Comparison of ENCODE assay signal across 10 cellular contexts in the genomic region with DNA sequence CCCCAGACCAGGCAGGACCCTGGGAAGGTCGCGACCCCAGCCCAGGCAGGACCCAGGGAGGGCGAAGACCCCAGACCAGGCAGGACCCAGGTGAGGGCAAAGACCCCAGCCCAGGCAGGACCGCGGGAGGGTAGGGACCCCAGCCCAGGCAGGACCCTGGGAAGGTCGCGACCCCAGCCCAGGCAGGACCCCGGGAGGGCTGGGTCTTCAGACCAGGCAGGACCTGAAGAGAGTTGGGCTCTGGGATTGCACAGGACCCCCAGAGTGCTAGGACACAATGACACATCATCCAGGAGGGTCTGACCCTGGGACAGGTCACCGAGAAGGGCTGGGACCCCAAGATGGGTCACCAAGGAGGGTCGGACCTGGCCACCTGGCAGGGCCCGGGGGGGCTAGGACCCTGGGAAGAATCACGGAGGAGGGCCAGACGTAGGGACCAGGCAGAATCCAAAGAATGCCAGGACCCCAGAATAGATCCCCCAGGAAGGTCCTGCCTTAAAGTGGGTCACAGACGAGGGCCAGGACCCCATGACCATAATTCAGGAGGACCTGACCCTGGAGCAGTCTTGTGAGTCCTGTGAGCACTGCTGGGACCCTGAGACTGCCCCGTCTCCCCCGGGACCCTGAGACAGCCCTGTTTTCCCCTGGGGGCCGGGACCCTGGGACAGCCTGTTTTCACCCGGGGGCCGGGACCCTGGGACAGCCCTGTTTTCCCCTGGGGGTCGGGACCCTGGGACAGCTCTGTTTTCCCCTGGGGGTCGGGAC. TPM values are rescaled to one million over a fixed set of nuclear protein-coding genes. Genes with fewer than 3 reads are reported as not detected.
DNase-seq lines count a peak whose midpoint lies in the region; ATAC-seq and TF ChIP-seq lines count a peak whose summit lies in the region.
"Had no signal": no experiment of that assay in that cellular context is flagged by ENCODE, and none has a peak within 500 bp of the region (broad histone marks: within the 10 kb centered on the region; RNA-seq: fewer than 3 reads in every experiment).

No MANE protein-coding gene starts in this region.

- H3K4me2 ChIP-seq in OCI-LY3 (ENCODE audit: low read length), result peak overlapping the region; percentile 76
- peak overlapping the region; percentile 85 for H3K4me2 ChIP-seq in osteoblast (ENCODE audit: insufficient read depth, low read length)

- 48 to 51% methylated on average over 17 to 21 of the region's 21 CpGs for WGBS in esophagus, 2 donors

- H3K27me3 ChIP-seq in BE2C (no peaks in the 10 kb centered on the region), OCI-LY3 (ENCODE audit: low read depth, low read length) (no peaks in the 10 kb centered on the region), esophagus (ENCODE audit: control insufficient read depth in 1 of 2, insufficient read depth in 2 of 2, low read length in 2 of 2) (no peaks in the 10 kb centered on the region), osteoblast (ENCODE audit: insufficient read depth, low read length) (no peaks in the 10 kb centered on the region)

- H3K9ac ChIP-seq in OCI-LY3 (ENCODE audit: low read length), result no peak overlapping the region

- H3K36me3 Mint-ChIP-seq in activated CD4-positive, alpha-beta memory T cell treated with anti-CD3 and anti-CD28 coated beads for 36 hours, result no peaks in the 10 kb centered on the region

- no peak for ATAC-seq in GM21528 (IDR thresholded peaks at IDR 0.05; ENCODE audit: low FRiP score, unreplicated experiment)
- ATAC-seq in left lobe of liver, result no peak
- ATAC-seq in HG03196 (IDR thresholded peaks at IDR 0.05; ENCODE audit: unreplicated experiment), result no peak
- ATAC-seq: activated CD8-positive, alpha-beta memory T cell treated with anti-CD3 and anti-CD28 coated beads, Interleukin-2, amount 10 ng/mL, durations not matched to agents 7 days and 5 days had no signal

- H3K4me3 ChIP-seq in BE2C (ENCODE audit: low read depth, low read length) (peak overlapping the region; percentile 87), OCI-LY3 (ENCODE audit: low read length) (peak overlapping the region; percentile 84; the same call in 1 of the 2 replicates), esophagus (ENCODE audit: low read depth in 1 of 2, low read length in 2 of 2) (peak overlapping the region; percentile 27 to 86), osteoblast (ENCODE audit: insufficient read depth, low read length) (peak overlapping the region; percentile 67)

- POLR2A ChIA-PET in activated CD4-positive, alpha-beta memory T cell treated with anti-CD3 and anti-CD28 coated beads for 36 hours (lab: Charles Lee), result no interaction called here

- H3K4me1 ChIP-seq in BE2C, result no peaks in the 10 kb centered on the region
- peaks cover 11% of the 10 kb centered on the region for H3K4me1 ChIP-seq in OCI-LY3 (ENCODE audit: low read length)
- peaks cover 10 to 16% of the 10 kb centered on the region in 2 donors for H3K4me1 ChIP-seq in esophagus (ENCODE audit: control insufficient read depth in 2 of 2, insufficient read depth in 2 of 2, low read length in 1 of 2)
- H3K4me1 ChIP-seq in osteoblast (ENCODE audit: insufficient read depth, low read length), result peaks cover 13% of the 10 kb centered on the region

- H2AFZ ChIP-seq in OCI-LY3 (ENCODE audit: low read depth, low read length) (no peak overlapping the region), osteoblast (ENCODE audit: low read length) (no peak overlapping the region)

- CTCF ChIA-PET in activated CD4-positive, alpha-beta memory T cell treated with anti-CD3 and anti-CD28 coated beads for 36 hours (lab: Charles Lee), result no interaction called here

- peaks cover 22% of the 10 kb centered on the region for H3K4me1 Mint-ChIP-seq in activated CD4-positive, alpha-beta memory T cell treated with anti-CD3 and anti-CD28 coated beads for 36 hours (ENCODE audit: low read depth)

- H3K4me3 Mint-ChIP-seq in activated CD4-positive, alpha-beta memory T cell treated with anti-CD3 and anti-CD28 coated beads for 36 hours, result no peak overlapping the region

- H3K36me3 ChIP-seq in BE2C (peaks cover 5% of the 10 kb centered on the region; the same call in 1 of the 2 replicates), OCI-LY3 (replicated peaks; ENCODE audit: low read depth, low read length) (peaks cover 29% of the 10 kb centered on the region), esophagus (ENCODE audit: control insufficient read depth in 2 of 2, insufficient read depth in 2 of 2, low read length in 1 of 2) (peaks cover 0 to 2% of the 10 kb centered on the region in 2 donors), osteoblast (ENCODE audit: insufficient read depth, low read length) (peaks cover 5% of the 10 kb centered on the region)

- H4K20me1 ChIP-seq in OCI-LY3 (ENCODE audit: insufficient read depth, low read length) (peaks cover 33% of the 10 kb centered on the region), osteoblast (ENCODE audit: insufficient read depth, low read length) (peaks cover 38% of the 10 kb centered on the region)

- H3K27me3 Mint-ChIP-seq in activated CD4-positive, alpha-beta memory T cell treated with anti-CD3 and anti-CD28 coated beads for 36 hours, result no peaks in the 10 kb centered on the region
- H3K27me3 Mint-ChIP-seq: activated CD8-positive, alpha-beta memory T cell treated with anti-CD3 and anti-CD28 coated beads, Interleukin-2, amount 10 ng/mL, durations not matched to agents 7 days and 5 days had no signal

- no peaks in the 10 kb centered on the region for H3K9me3 Mint-ChIP-seq in activated CD4-positive, alpha-beta memory T cell treated with anti-CD3 and anti-CD28 coated beads for 36 hours

- DNase-seq in BE2C (no peak), osteoblast (ENCODE audit: insufficient read length, low spot score, missing footprints) (no peak), left lobe of liver (ENCODE audit: low spot score) (no peak)
- DNase-seq in activated CD4-positive, alpha-beta memory T cell treated with anti-CD3 and anti-CD28 coated beads for 36 hours, result no peak
- DNase-seq: activated CD8-positive, alpha-beta memory T cell treated with anti-CD3 and anti-CD28 coated beads, Interleukin-2, amount 10 ng/mL, durations not matched to agents 7 days and 5 days; stimulated activated CD4-positive, alpha-beta T cell treated with anti-CD3 and anti-CD28 coated beads, Interleukin-15, amount 100 ng/mL, for 24 hours had no signal

- intact Hi-C loops in activated CD4-positive, alpha-beta memory T cell treated with anti-CD3 and anti-CD28 coated beads for 36 hours (cut with micrococcal nuclease), result no loop called here

- H3K9me3 ChIP-seq in BE2C (no peaks in the 10 kb centered on the region), OCI-LY3 (ENCODE audit: insufficient read depth, low read length) (no peaks in the 10 kb centered on the region), esophagus (ENCODE audit: control insufficient read depth in 2 of 2, insufficient read depth in 1 of 2, low read depth in 1 of 2, low read length in 1 of 2) (no peaks in the 10 kb centered on the region), osteoblast (ENCODE audit: low read depth, low read length) (no peaks in the 10 kb centered on the region)

- no peak overlapping the region for H3K27ac Mint-ChIP-seq in activated CD4-positive, alpha-beta memory T cell treated with anti-CD3 and anti-CD28 coated beads for 36 hours

- TF ChIP-seq CTCF in BE2C (IDR thresholded peaks at IDR 0.05; ENCODE audit: low read depth, low read length), result no peak
- TF ChIP-seq CTCF in OCI-LY3 (IDR thresholded peaks at IDR 0.05; ENCODE audit: low read depth, low read length), result no peak
- no peak for TF ChIP-seq CTCF in osteoblast (IDR thresholded peaks at IDR 0.05; ENCODE audit: extremely low read depth, low read depth, low read length)

- H3K27ac ChIP-seq in OCI-LY3 (ENCODE audit: low read length) (no peak overlapping the region), esophagus (ENCODE audit: low read depth in 2 of 2, low read length in 1 of 2) (peak overlapping the region in 1 of 2 donors; percentile 35), osteoblast (ENCODE audit: low read depth, low read length) (peak overlapping the region; percentile 41)

- H3K79me2 ChIP-seq in OCI-LY3 (ENCODE audit: low read length), result peaks cover 62% of the 10 kb centered on the region
- peaks cover 56% of the 10 kb centered on the region for H3K79me2 ChIP-seq in osteoblast (ENCODE audit: insufficient read depth, low read length)

RNA-seq across cellular contexts. Expression of gene PCGF3, which starts 1.4 kb away (rescaled TPM):
- 45.4 TPM for polyA plus RNA-seq in BE2C (2012; ENCODE audit: insufficient read depth, insufficient read length, low read depth)
- 10 to 100 TPM; 27.0 to 63.7 TPM for polyA plus RNA-seq in esophagus
- total RNA-seq in osteoblast, result 32.7 and 43.1 TPM in 2 replicates
- total RNA-seq in left lobe of liver, result 16.6 TPM
- total RNA-seq in activated CD4-positive, alpha-beta memory T cell treated with anti-CD3 and anti-CD28 coated beads for 36 hours, result 10 to 100 TPM; 27.8 to 29.3 TPM

RNA-seq across cellular contexts. Expression of gene SLC49A3, which starts 18.1 kb away (rescaled TPM):
- polyA plus RNA-seq in BE2C (2012; ENCODE audit: insufficient read depth, insufficient read length, low read depth), result 0.34 TPM
- 1 to 10 TPM; 3.8 to 7.2 TPM for polyA plus RNA-seq in esophagus
- total RNA-seq in osteoblast (11.6 and 13.6 TPM in 2 replicates), left lobe of liver (7.6 TPM)
- under 1 TPM in 1 of 2 experiments, not detected in 1; 0.19 TPM for total RNA-seq in activated CD4-positive, alpha-beta memory T cell treated with anti-CD3 and anti-CD28 coated beads for 36 hours

RNA-seq across cellular contexts. Expression of gene MYL5, which starts 32.7 kb away (rescaled TPM):
- polyA plus RNA-seq in BE2C (2012; ENCODE audit: insufficient read depth, insufficient read length, low read depth), result 10.4 TPM
- polyA plus RNA-seq in esophagus, result 10 to 100 TPM; 17.9 to 22.4 TPM
- total RNA-seq in osteoblast (17.7 and 22.8 TPM in 2 replicates), left lobe of liver (7.4 TPM)
- 10 to 100 TPM; 12.4 to 13.0 TPM for total RNA-seq in activated CD4-positive, alpha-beta memory T cell treated with anti-CD3 and anti-CD28 coated beads for 36 hours

RNA-seq across cellular contexts. Expression of gene ATP5ME, which starts 32.9 kb away (rescaled TPM):
- polyA plus RNA-seq in BE2C (2012; ENCODE audit: insufficient read depth, insufficient read length, low read depth), result 946 TPM
- polyA plus RNA-seq in esophagus, result 100 to 1,000 TPM; 539 to 570 TPM
- total RNA-seq in osteoblast (60.8 and 70.4 TPM in 2 replicates), left lobe of liver (203 TPM)
- total RNA-seq in activated CD4-positive, alpha-beta memory T cell treated with anti-CD3 and anti-CD28 coated beads for 36 hours, result 100 to 1,000 TPM; 245 to 254 TPM
